ENCODE assay signal across 1 cellular context in genomic region chr1:30697977-30698376, GRCh38.
TF ChIP-seq lines count a peak whose summit lies in the region.

No MANE protein-coding gene starts in this region.

TF ChIP-seq in SK-N-SH treated with all-trans-retinoic acid at 6 μM for 48 hours, 23 proteins besides CTCF, POLR2A, EP300 and RAD21 (continued from another document):
- TF ChIP-seq CSRNP3 (CRISPR knock-in tag; IDR thresholded peaks at IDR 0.05) (no peak), CSDC2 (CRISPR knock-in tag; IDR thresholded peaks at IDR 0.05) (no peak), BACH2 (CRISPR knock-in tag; IDR thresholded peaks at IDR 0.05; ENCODE audit: borderline replicate concordance) (no peak), RARB (CRISPR knock-in tag; IDR thresholded peaks at IDR 0.05) (no peak)
TF ChIP-seq in SK-N-SH treated with all-trans-retinoic acid at 6 μM for 48 hours: peak in this region for 0.
